In genomic region chrX:118702741-118703140, GRCh38 we compare ENCODE assay signal across 23 cellular contexts. TPM values are rescaled to one million over a fixed set of nuclear protein-coding genes. Genes with fewer than 3 reads are reported as not detected.
A peak's percentile ranks its signal among the peaks of the same experiment; 100 is the strongest.
DNase-seq lines count a peak whose midpoint lies in the region; ATAC-seq and TF ChIP-seq lines count a peak whose summit lies in the region.
"Had no signal": no experiment of that assay in that cellular context is flagged by ENCODE, and none has a peak within 500 bp of the region (broad histone marks: within the 10 kb centered on the region; RNA-seq: fewer than 3 reads in every experiment).

No MANE protein-coding gene starts in this region.

- intact Hi-C loops in natural killer cell (cut with micrococcal nuclease) (no loop called here), cardiac septum (cut with DNase I) (no loop called here)

- H3K4me3 Mint-ChIP-seq in natural killer cell: no peak overlapping the region
- H3K4me3 Mint-ChIP-seq in natural killer cell treated with Interleukin-12 subunit alpha and Interleukin-12 subunit beta and Interleukin-15 and Interleukin-18, amount 100 ng/mL, for 72 hours: no peak overlapping the region
- no peak overlapping the region for H3K4me3 Mint-ChIP-seq in central memory CD8-positive, alpha-beta T cell
- H3K4me3 Mint-ChIP-seq: activated T-cell treated with anti-CD3 and anti-CD28 coated beads, Interleukin-2, amount 50 U/mL, for 4 hours; memory B cell; T-helper 17 cell had no signal

- H3K27ac Mint-ChIP-seq in natural killer cell: peak overlapping the region; percentile 30 to 58
- no peak overlapping the region for H3K27ac Mint-ChIP-seq in natural killer cell treated with Interleukin-12 subunit alpha and Interleukin-12 subunit beta and Interleukin-15 and Interleukin-18, amount 100 ng/mL, for 72 hours
- H3K27ac Mint-ChIP-seq in central memory CD8-positive, alpha-beta T cell (ENCODE audit: low read depth): no peak overlapping the region
- H3K27ac Mint-ChIP-seq: memory B cell, T-helper 17 cell had no signal

- ATAC-seq in natural killer cell (peak in 1 of 3 donors; percentile 24), HG03571 (IDR thresholded peaks at IDR 0.05; ENCODE audit: unreplicated experiment) (no peak), GM18502 (IDR thresholded peaks at IDR 0.05; ENCODE audit: poor library complexity, unreplicated experiment) (no peak), GM19035 (IDR thresholded peaks at IDR 0.05; ENCODE audit: unreplicated experiment) (no peak)
- ATAC-seq in natural killer cell treated with Interleukin-12 subunit alpha and Interleukin-12 subunit beta and Interleukin-15 and Interleukin-18, amount 100 ng/mL, for 72 hours: no peak
- ATAC-seq in central memory CD8-positive, alpha-beta T cell (replicated peaks; ENCODE audit: extremely low read depth, poor library complexity, severe bottlenecking): peak; percentile 19
- ATAC-seq: activated T-cell treated with anti-CD3 and anti-CD28 coated beads, Interleukin-2, amount 50 U/mL, for 4 hours; left cardiac atrium; T-helper 17 cell; upper lobe of right lung had no signal

- no peaks in the 10 kb centered on the region for H3K9me3 Mint-ChIP-seq in natural killer cell
- no peaks in the 10 kb centered on the region for H3K9me3 Mint-ChIP-seq in natural killer cell treated with Interleukin-12 subunit alpha and Interleukin-12 subunit beta and Interleukin-15 and Interleukin-18, amount 100 ng/mL, for 72 hours
- H3K9me3 Mint-ChIP-seq in central memory CD8-positive, alpha-beta T cell: no peaks in the 10 kb centered on the region
- H3K9me3 Mint-ChIP-seq: activated T-cell treated with anti-CD3 and anti-CD28 coated beads, Interleukin-2, amount 50 U/mL, for 4 hours; memory B cell had no signal

- H3K27me3 Mint-ChIP-seq in natural killer cell (ENCODE audit: low read depth in 2 of 2): no peaks in the 10 kb centered on the region
- H3K27me3 Mint-ChIP-seq in natural killer cell treated with Interleukin-12 subunit alpha and Interleukin-12 subunit beta and Interleukin-15 and Interleukin-18, amount 100 ng/mL, for 72 hours: no peaks in the 10 kb centered on the region
- H3K27me3 Mint-ChIP-seq in central memory CD8-positive, alpha-beta T cell: no peaks in the 10 kb centered on the region
- H3K27me3 Mint-ChIP-seq: memory B cell, T-helper 17 cell had no signal

- no peaks in the 10 kb centered on the region for H3K36me3 Mint-ChIP-seq in natural killer cell
- H3K36me3 Mint-ChIP-seq in natural killer cell treated with Interleukin-12 subunit alpha and Interleukin-12 subunit beta and Interleukin-15 and Interleukin-18, amount 100 ng/mL, for 72 hours: no peaks in the 10 kb centered on the region
- H3K36me3 Mint-ChIP-seq in central memory CD8-positive, alpha-beta T cell (ENCODE audit: insufficient read depth): peaks cover 4% of the 10 kb centered on the region
- H3K36me3 Mint-ChIP-seq: memory B cell had no signal

- peaks cover 7 to 21% of the 10 kb centered on the region in 2 donors for H3K4me1 Mint-ChIP-seq in natural killer cell
- peaks cover 0 to 4% of the 10 kb centered on the region in 2 donors for H3K4me1 Mint-ChIP-seq in natural killer cell treated with Interleukin-12 subunit alpha and Interleukin-12 subunit beta and Interleukin-15 and Interleukin-18, amount 100 ng/mL, for 72 hours (ENCODE audit: low read depth in 2 of 2)
- H3K4me1 Mint-ChIP-seq in central memory CD8-positive, alpha-beta T cell: no peaks in the 10 kb centered on the region
- H3K4me1 Mint-ChIP-seq: T-helper 17 cell had no signal

- DNase-seq in natural killer cell: no peak
- DNase-seq in natural killer cell treated with Interleukin-12 subunit alpha and Interleukin-12 subunit beta and Interleukin-15 and Interleukin-18, amount 100 ng/mL, for 72 hours (ENCODE audit: low spot score): no peak
- DNase-seq in LoVo (ENCODE audit: low spot score): peak; percentile 49
- DNase-seq in central memory CD8-positive, alpha-beta T cell (ENCODE audit: low spot score in 2 of 2): no peak
- DNase-seq in cardiac septum (ENCODE audit: low spot score): no peak
- DNase-seq: activated CD4-positive, alpha-beta T cell treated with anti-CD3 and anti-CD28 coated beads for 48 hours; activated naive CD4-positive, alpha-beta T cell treated with anti-CD3 and anti-CD28 coated beads, Interleukin-2, amount 50 U/mL, for 16 hours; activated T-cell treated with anti-CD3 and anti-CD28 coated beads, Interleukin-2, amount 50 U/mL, for 4 hours; aorta; cerebellar nuclear complex; DMS79 treated with DMSO at 0.1 percent for 48 hours; left cardiac atrium; NCI-H1436 treated with DMSO at 0.1 percent for 48 hours; NCI-H446 treated with DMSO at 0.1 percent for 48 hours; nucleus accumbens; stimulated activated CD4-positive, alpha-beta T cell treated with anti-CD3 and anti-CD28 coated beads, Interleukin-1b, Interleukin-23, amount 100 ng/mL, for 48 hours; substantia nigra; T-helper 17 cell; upper lobe of right lung had no signal

- no peak for TF ChIP-seq CTCF in natural killer cell (IDR thresholded peaks at IDR 0.05)

RNA-seq across cellular contexts. Expression of gene IL13RA1, which starts 24.7 kb away (rescaled TPM):
- total RNA-seq in natural killer cell (1 to 10 TPM; 1.5 to 3.3 (median 2.4) TPM), cardiac septum (20.7 TPM)
- under 1 TPM; 0.11 to 0.19 TPM for total RNA-seq in natural killer cell treated with Interleukin-12 subunit alpha and Interleukin-12 subunit beta and Interleukin-15 and Interleukin-18, amount 100 ng/mL, for 72 hours

Comparison
In these comparisons a context has a peak if more than half of its experiments do, and no peak if none do; other contexts are left out.
1. H3K27ac Mint-ChIP-seq: peak in natural killer cell (2 of 2); none in natural killer cell treated with Interleukin-12 subunit alpha and Interleukin-12 subunit beta and Interleukin-15 and Interleukin-18, amount 100 ng/mL, for 72 hours (0 of 2) and central memory CD8-positive, alpha-beta T cell (single experiment).